1 cellular context compared by ENCODE assay signal in the genomic region with DNA sequence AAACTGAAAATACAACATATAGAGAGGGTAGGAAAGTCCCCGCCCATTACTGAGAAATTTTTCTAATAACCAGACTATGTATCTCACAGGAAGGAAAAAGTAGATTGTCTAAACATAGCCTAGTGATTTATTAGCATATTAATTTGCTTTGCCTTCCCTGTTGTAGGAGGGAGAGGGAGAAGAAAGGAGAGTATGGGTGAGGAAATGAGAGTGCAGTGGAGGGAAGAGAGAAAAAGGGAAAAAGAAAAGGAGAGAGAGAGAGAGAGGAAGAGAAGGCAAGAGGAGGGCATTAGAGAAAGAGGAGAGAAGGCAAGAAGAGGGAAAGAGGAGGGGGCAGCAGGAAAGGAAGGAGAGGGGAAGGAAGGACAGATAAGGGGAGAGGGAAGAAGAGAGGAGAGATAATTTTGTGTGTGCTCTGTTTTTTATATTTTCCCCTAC.
TF ChIP-seq lines count a peak whose summit lies in the region.

No MANE protein-coding gene starts in this region.

TF ChIP-seq in GM12878, 131 proteins besides CTCF, POLR2A, EP300 and RAD21 (continues in another document):
- TF ChIP-seq BACH1 (IDR thresholded peaks at IDR 0.05; ENCODE audit: borderline replicate concordance) (no peak), BMI1 (IDR thresholded peaks at IDR 0.05; ENCODE audit: borderline replicate concordance) (peak; percentile 35; the same call in 1 of the 2 replicates), KLF5 (IDR thresholded peaks at IDR 0.05; ENCODE audit: partially characterized antibody) (no peak), FOXM1 (IDR thresholded peaks at IDR 0.05; ENCODE audit: low read depth, low read length) (no peak), SREBF2 (IDR thresholded peaks at IDR 0.05; ENCODE audit: low read length) (no peak), MTA3 (IDR thresholded peaks at IDR 0.05; ENCODE audit: borderline replicate concordance, low read length) (no peak), DPF2 (IDR thresholded peaks at IDR 0.05) (0 out of 2 replicates have a peak, but pooled peaks have one; percentile 55), TARDBP (IDR thresholded peaks at IDR 0.05; ENCODE audit: borderline replicate concordance) (no peak), SPI1 (IDR thresholded peaks at IDR 0.05; ENCODE audit: borderline replicate concordance, insufficient read depth, low read depth, low read length) (no peak), MYB (IDR thresholded peaks at IDR 0.05; ENCODE audit: borderline replicate concordance, low read depth, low read length) (no peak), PML (IDR thresholded peaks at IDR 0.05; ENCODE audit: low read length) (no peak), NBN (IDR thresholded peaks at IDR 0.05) (peak; percentile 81), SMARCA5 (IDR thresholded peaks at IDR 0.05) (peak; percentile 33; the same call in 1 of the 2 replicates), SUZ12 (IDR thresholded peaks at IDR 0.05; ENCODE audit: unreplicated experiment) (no peak), HDGF (IDR thresholded peaks at IDR 0.05) (peak; percentile 93), POU2F2 (IDR thresholded peaks at IDR 0.05; ENCODE audit: borderline replicate concordance, low read depth, low read length) (no peak), CHD4 (IDR thresholded peaks at IDR 0.05) (no peak), ZNF217 (IDR thresholded peaks at IDR 0.05) (no peak), ETV6 (conservative IDR thresholded peaks at IDR 0.05 in 1 of 2, IDR thresholded peaks at IDR 0.05 in 1 of 2; ENCODE audit: borderline replicate concordance in 1 of 2, low read depth in 1 of 2) (peak in 1 of 2 experiments; percentile 5; a peak in 1 of 4 replicates), WRNIP1 (IDR thresholded peaks at IDR 0.05; ENCODE audit: borderline replicate concordance, low read depth, low read length) (no peak), ZNF622 (IDR thresholded peaks at IDR 0.05) (no peak), IKZF2 (IDR thresholded peaks at IDR 0.05) (peak; percentile 78 to 83), TBL1XR1 (IDR thresholded peaks at IDR 0.05; ENCODE audit: low read depth, low read length) (no peak)
- TF ChIP-seq, protein P1, sequence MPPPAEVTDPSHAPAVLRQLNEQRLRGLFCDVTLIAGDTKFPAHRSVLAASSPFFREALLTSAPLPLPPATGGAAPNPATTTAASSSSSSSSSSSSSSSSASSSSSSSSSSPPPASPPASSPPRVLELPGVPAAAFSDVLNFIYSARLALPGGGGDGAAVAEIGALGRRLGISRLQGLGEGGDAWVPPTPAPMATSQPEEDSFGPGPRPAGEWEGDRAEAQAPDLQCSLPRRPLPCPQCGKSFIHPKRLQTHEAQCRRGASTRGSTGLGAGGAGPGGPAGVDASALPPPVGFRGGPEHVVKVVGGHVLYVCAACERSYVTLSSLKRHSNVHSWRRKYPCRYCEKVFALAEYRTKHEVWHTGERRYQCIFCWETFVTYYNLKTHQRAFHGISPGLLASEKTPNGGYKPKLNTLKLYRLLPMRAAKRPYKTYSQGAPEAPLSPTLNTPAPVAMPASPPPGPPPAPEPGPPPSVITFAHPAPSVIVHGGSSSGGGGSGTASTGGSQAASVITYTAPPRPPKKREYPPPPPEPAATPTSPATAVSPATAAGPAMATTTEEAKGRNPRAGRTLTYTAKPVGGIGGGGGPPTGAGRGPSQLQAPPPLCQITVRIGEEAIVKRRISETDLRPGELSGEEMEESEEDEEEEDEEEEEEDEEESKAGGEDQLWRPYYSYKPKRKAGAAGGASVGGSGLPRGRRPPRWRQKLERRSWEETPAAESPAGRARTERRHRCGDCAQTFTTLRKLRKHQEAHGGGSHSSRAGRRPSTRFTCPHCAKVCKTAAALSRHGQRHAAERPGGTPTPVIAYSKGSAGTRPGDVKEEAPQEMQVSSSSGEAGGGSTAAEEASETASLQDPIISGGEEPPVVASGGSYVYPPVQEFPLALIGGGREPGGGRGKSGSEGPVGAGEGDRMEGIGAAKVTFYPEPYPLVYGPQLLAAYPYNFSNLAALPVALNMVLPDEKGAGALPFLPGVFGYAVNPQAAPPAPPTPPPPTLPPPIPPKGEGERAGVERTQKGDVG (CRISPR knock-in tag; IDR thresholded peaks at IDR 0.05), result no peak
- TF ChIP-seq, protein P2, sequence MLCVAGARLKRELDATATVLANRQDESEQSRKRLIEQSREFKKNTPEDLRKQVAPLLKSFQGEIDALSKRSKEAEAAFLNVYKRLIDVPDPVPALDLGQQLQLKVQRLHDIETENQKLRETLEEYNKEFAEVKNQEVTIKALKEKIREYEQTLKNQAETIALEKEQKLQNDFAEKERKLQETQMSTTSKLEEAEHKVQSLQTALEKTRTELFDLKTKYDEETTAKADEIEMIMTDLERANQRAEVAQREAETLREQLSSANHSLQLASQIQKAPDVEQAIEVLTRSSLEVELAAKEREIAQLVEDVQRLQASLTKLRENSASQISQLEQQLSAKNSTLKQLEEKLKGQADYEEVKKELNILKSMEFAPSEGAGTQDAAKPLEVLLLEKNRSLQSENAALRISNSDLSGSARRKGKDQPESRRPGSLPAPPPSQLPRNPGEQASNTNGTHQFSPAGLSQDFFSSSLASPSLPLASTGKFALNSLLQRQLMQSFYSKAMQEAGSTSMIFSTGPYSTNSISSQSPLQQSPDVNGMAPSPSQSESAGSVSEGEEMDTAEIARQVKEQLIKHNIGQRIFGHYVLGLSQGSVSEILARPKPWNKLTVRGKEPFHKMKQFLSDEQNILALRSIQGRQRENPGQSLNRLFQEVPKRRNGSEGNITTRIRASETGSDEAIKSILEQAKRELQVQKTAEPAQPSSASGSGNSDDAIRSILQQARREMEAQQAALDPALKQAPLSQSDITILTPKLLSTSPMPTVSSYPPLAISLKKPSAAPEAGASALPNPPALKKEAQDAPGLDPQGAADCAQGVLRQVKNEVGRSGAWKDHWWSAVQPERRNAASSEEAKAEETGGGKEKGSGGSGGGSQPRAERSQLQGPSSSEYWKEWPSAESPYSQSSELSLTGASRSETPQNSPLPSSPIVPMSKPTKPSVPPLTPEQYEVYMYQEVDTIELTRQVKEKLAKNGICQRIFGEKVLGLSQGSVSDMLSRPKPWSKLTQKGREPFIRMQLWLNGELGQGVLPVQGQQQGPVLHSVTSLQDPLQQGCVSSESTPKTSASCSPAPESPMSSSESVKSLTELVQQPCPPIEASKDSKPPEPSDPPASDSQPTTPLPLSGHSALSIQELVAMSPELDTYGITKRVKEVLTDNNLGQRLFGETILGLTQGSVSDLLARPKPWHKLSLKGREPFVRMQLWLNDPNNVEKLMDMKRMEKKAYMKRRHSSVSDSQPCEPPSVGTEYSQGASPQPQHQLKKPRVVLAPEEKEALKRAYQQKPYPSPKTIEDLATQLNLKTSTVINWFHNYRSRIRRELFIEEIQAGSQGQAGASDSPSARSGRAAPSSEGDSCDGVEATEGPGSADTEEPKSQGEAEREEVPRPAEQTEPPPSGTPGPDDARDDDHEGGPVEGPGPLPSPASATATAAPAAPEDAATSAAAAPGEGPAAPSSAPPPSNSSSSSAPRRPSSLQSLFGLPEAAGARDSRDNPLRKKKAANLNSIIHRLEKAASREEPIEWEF (IDR thresholded peaks at IDR 0.05; ENCODE audit: insufficient replicate concordance, low read depth, low read length), result no peak
- TF ChIP-seq, protein P3, sequence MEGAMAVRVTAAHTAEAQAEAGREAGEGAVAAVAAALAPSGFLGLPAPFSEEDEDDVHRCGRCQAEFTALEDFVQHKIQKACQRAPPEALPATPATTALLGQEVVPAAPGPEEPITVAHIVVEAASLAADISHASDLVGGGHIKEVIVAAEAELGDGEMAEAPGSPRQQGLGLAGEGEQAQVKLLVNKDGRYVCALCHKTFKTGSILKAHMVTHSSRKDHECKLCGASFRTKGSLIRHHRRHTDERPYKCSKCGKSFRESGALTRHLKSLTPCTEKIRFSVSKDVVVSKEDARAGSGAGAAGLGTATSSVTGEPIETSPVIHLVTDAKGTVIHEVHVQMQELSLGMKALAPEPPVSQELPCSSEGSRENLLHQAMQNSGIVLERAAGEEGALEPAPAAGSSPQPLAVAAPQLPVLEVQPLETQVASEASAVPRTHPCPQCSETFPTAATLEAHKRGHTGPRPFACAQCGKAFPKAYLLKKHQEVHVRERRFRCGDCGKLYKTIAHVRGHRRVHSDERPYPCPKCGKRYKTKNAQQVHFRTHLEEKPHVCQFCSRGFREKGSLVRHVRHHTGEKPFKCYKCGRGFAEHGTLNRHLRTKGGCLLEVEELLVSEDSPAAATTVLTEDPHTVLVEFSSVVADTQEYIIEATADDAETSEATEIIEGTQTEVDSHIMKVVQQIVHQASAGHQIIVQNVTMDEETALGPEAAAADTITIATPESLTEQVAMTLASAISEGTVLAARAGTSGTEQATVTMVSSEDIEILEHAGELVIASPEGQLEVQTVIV (IDR thresholded peaks at IDR 0.05; ENCODE audit: borderline replicate concordance, partially characterized antibody), result peak; percentile 45
- TF ChIP-seq, protein P4, sequence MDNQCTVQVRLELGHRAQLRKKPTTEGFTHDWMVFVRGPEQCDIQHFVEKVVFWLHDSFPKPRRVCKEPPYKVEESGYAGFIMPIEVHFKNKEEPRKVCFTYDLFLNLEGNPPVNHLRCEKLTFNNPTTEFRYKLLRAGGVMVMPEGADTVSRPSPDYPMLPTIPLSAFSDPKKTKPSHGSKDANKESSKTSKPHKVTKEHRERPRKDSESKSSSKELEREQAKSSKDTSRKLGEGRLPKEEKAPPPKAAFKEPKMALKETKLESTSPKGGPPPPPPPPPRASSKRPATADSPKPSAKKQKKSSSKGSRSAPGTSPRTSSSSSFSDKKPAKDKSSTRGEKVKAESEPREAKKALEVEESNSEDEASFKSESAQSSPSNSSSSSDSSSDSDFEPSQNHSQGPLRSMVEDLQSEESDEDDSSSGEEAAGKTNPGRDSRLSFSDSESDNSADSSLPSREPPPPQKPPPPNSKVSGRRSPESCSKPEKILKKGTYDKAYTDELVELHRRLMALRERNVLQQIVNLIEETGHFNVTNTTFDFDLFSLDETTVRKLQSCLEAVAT (IDR thresholded peaks at IDR 0.05), result peak; percentile 39; the same call in 1 of the 2 replicates
- TF ChIP-seq, protein P5, sequence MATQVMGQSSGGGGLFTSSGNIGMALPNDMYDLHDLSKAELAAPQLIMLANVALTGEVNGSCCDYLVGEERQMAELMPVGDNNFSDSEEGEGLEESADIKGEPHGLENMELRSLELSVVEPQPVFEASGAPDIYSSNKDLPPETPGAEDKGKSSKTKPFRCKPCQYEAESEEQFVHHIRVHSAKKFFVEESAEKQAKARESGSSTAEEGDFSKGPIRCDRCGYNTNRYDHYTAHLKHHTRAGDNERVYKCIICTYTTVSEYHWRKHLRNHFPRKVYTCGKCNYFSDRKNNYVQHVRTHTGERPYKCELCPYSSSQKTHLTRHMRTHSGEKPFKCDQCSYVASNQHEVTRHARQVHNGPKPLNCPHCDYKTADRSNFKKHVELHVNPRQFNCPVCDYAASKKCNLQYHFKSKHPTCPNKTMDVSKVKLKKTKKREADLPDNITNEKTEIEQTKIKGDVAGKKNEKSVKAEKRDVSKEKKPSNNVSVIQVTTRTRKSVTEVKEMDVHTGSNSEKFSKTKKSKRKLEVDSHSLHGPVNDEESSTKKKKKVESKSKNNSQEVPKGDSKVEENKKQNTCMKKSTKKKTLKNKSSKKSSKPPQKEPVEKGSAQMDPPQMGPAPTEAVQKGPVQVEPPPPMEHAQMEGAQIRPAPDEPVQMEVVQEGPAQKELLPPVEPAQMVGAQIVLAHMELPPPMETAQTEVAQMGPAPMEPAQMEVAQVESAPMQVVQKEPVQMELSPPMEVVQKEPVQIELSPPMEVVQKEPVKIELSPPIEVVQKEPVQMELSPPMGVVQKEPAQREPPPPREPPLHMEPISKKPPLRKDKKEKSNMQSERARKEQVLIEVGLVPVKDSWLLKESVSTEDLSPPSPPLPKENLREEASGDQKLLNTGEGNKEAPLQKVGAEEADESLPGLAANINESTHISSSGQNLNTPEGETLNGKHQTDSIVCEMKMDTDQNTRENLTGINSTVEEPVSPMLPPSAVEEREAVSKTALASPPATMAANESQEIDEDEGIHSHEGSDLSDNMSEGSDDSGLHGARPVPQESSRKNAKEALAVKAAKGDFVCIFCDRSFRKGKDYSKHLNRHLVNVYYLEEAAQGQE (IDR thresholded peaks at IDR 0.05; ENCODE audit: low read depth, low read length), result no peak
- TF ChIP-seq, protein P6, sequence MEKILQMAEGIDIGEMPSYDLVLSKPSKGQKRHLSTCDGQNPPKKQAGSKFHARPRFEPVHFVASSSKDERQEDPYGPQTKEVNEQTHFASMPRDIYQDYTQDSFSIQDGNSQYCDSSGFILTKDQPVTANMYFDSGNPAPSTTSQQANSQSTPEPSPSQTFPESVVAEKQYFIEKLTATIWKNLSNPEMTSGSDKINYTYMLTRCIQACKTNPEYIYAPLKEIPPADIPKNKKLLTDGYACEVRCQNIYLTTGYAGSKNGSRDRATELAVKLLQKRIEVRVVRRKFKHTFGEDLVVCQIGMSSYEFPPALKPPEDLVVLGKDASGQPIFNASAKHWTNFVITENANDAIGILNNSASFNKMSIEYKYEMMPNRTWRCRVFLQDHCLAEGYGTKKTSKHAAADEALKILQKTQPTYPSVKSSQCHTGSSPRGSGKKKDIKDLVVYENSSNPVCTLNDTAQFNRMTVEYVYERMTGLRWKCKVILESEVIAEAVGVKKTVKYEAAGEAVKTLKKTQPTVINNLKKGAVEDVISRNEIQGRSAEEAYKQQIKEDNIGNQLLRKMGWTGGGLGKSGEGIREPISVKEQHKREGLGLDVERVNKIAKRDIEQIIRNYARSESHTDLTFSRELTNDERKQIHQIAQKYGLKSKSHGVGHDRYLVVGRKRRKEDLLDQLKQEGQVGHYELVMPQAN (conservative IDR thresholded peaks at IDR 0.05), result no peak
- TF ChIP-seq, protein P7, sequence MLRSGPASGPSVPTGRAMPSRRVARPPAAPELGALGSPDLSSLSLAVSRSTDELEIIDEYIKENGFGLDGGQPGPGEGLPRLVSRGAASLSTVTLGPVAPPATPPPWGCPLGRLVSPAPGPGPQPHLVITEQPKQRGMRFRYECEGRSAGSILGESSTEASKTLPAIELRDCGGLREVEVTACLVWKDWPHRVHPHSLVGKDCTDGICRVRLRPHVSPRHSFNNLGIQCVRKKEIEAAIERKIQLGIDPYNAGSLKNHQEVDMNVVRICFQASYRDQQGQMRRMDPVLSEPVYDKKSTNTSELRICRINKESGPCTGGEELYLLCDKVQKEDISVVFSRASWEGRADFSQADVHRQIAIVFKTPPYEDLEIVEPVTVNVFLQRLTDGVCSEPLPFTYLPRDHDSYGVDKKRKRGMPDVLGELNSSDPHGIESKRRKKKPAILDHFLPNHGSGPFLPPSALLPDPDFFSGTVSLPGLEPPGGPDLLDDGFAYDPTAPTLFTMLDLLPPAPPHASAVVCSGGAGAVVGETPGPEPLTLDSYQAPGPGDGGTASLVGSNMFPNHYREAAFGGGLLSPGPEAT (IDR thresholded peaks at IDR 0.05; ENCODE audit: low read depth), result peak; percentile 76; the same call in 1 of the 2 replicates
- TF ChIP-seq, protein P8, sequence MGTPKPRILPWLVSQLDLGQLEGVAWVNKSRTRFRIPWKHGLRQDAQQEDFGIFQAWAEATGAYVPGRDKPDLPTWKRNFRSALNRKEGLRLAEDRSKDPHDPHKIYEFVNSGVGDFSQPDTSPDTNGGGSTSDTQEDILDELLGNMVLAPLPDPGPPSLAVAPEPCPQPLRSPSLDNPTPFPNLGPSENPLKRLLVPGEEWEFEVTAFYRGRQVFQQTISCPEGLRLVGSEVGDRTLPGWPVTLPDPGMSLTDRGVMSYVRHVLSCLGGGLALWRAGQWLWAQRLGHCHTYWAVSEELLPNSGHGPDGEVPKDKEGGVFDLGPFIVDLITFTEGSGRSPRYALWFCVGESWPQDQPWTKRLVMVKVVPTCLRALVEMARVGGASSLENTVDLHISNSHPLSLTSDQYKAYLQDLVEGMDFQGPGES (IDR thresholded peaks at IDR 0.05), result no peak
